1 cellular context compared by ENCODE assay signal in the genomic region with DNA sequence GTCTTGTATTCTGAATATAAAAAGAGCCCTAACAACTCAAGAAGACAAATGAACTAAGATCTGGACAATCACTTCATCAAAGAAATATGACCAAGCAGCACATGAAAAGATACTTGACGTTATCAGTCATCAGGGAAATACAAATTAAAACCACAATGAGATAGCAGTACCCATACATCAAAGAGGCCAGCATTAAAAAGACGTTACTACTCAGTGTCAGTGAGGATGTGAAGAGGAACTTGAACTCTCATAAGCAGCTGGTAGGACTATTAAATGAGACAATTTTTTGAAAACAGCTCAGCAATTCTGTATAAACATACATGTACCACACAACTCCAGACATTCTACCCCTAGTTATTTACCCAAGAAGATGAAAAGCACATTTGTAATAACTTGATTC.
TF ChIP-seq lines count a peak whose summit lies in the region.

No MANE protein-coding gene starts in this region.

TF ChIP-seq in HCT116, 20 proteins besides CTCF, POLR2A, EP300 and RAD21:
- TF ChIP-seq JUND (IDR thresholded peaks at IDR 0.05) (peak; percentile 31; the same call in 1 of the 2 replicates), TCF7L2 (IDR thresholded peaks at IDR 0.05; ENCODE audit: borderline replicate concordance, extremely low read depth, insufficient read depth, insufficient read length) (peak; percentile 18), EZH2phosphoT487 (IDR thresholded peaks at IDR 0.05; ENCODE audit: borderline replicate concordance) (no peak), CEBPB (IDR thresholded peaks at IDR 0.05; ENCODE audit: low read depth) (no peak), SP1 (IDR thresholded peaks at IDR 0.05; ENCODE audit: low read depth) (0 out of 2 replicates have a peak, but pooled peaks have one; percentile 19)
TF ChIP-seq in HCT116: peak in this region for 3.
